ENCODE assay signal across 20 cellular contexts in genomic region chr1:64608651-64609048, GRCh38.
DNase-seq lines count a peak whose midpoint lies in the region; ATAC-seq and TF ChIP-seq lines count a peak whose summit lies in the region.
"Had no signal": no experiment of that assay in that cellular context is flagged by ENCODE, and none has a peak within 500 bp of the region (broad histone marks: within the 10 kb centered on the region; RNA-seq: fewer than 3 reads in every experiment).

No MANE protein-coding gene starts in this region.

- no peak overlapping the region for H3K27ac ChIP-seq in HEK293 (ENCODE audit: extremely low read depth, low read depth, low read length)
- peak overlapping the region; percentile 16 for H3K27ac ChIP-seq in hepatocyte
- H3K27ac ChIP-seq in lower lobe of right lung, result no peak overlapping the region
- no peak overlapping the region for H3K27ac ChIP-seq in upper lobe of right lung
- H3K27ac ChIP-seq: 22Rv1; A549; BLaER1 treated with 17β-estradiol and CSF1 and Interleukin-3, amounts not matched to agents 10 nM and 100 nM; C4-2B had no signal

- no peaks in the 10 kb centered on the region for H3K4me1 ChIP-seq in HEK293 (ENCODE audit: control insufficient read depth, insufficient read depth, low read length)
- peaks cover 5% of the 10 kb centered on the region for H3K4me1 ChIP-seq in hepatocyte (ENCODE audit: insufficient read depth)
- H3K4me1 ChIP-seq in lower lobe of right lung, result peaks cover 4% of the 10 kb centered on the region
- peaks cover 4% of the 10 kb centered on the region for H3K4me1 ChIP-seq in upper lobe of right lung
- H3K4me1 ChIP-seq: A549; BLaER1 treated with 17β-estradiol and CSF1 and Interleukin-3, amounts not matched to agents 10 nM and 100 nM; Caco-2 had no signal

- H4K20me1 ChIP-seq in hepatocyte (ENCODE audit: insufficient read depth, poor library complexity, severe bottlenecking), result peaks cover 4% of the 10 kb centered on the region
- H4K20me1 ChIP-seq: BLaER1 treated with 17β-estradiol and CSF1 and Interleukin-3, amounts not matched to agents 10 nM and 100 nM had no signal

- H3K9me3 ChIP-seq in HEK293 (ENCODE audit: control insufficient read depth, insufficient read depth, low read depth, low read length) (no peaks in the 10 kb centered on the region), hepatocyte (ENCODE audit: low read depth) (no peaks in the 10 kb centered on the region), lower lobe of right lung (peaks cover 11% of the 10 kb centered on the region), upper lobe of right lung (no peaks in the 10 kb centered on the region), MG63 (0 out of 2 replicates have a peak, but pooled peaks cover 2% of the 10 kb centered on the region)

- POLR2A ChIA-PET in HEK293 (lab: Yijun Ruan, JAX), result no interaction called here

- peaks cover 28% of the 10 kb centered on the region for H3K79me2 ChIP-seq in hepatocyte

- peaks cover 0 to 30% of the 10 kb centered on the region in 2 experiments for H3K36me3 ChIP-seq in HEK293 (ENCODE audit: control insufficient read depth in 2 of 2, insufficient read depth in 1 of 2, low read length in 2 of 2)
- H3K36me3 ChIP-seq in hepatocyte (replicated peaks; ENCODE audit: insufficient read depth, low read depth), result no peaks in the 10 kb centered on the region
- H3K36me3 ChIP-seq in lower lobe of right lung, result no peaks in the 10 kb centered on the region
- no peaks in the 10 kb centered on the region for H3K36me3 ChIP-seq in upper lobe of right lung
- no peaks in the 10 kb centered on the region for H3K36me3 ChIP-seq in MG63

- DNase-seq in hepatocyte (ENCODE audit: low spot score), result no peak
- DNase-seq in lower lobe of right lung, result no peak
- no peak for DNase-seq in upper lobe of right lung
- no peak for DNase-seq in GM13977 (ENCODE audit: low spot score)
- no peak for DNase-seq in DMS79 treated with DMSO at 0.1 percent for 48 hours (lab: John Stamatoyannopoulos, UW)
- no peak for DNase-seq in MG63
- DNase-seq: AML-193; Calu3; CD4-positive, alpha-beta T cell; CD8-positive, alpha-beta T cell; DND-41; EL; GDM1 had no signal

- in situ Hi-C loops in GM13977 (cut with MboI; ENCODE audit: low pct_unique_long_range_greater_than_20kb, low sequenced_read_pairs, unreplicated experiment), result no loop called here

- no peaks in the 10 kb centered on the region for H3K9me2 ChIP-seq in hepatocyte (replicated peaks; ENCODE audit: insufficient read depth)

- TF ChIP-seq CTCF in HEK293 (tag by site-specific recombination; IDR thresholded peaks at IDR 0.05) (no peak), hepatocyte (IDR thresholded peaks at IDR 0.05; ENCODE audit: poor library complexity) (no peak), lower lobe of right lung (IDR thresholded peaks at IDR 0.05) (no peak), upper lobe of right lung (IDR thresholded peaks at IDR 0.05) (no peak), GM13977 (IDR thresholded peaks at IDR 0.05; ENCODE audit: extremely low read depth, insufficient read depth, missing control alignments) (no peak)

- no peak overlapping the region for H3K4me2 ChIP-seq in hepatocyte
- H3K4me2 ChIP-seq: A549; BLaER1 treated with 17β-estradiol and CSF1 and Interleukin-3, amounts not matched to agents 10 nM and 100 nM had no signal

- H3K27me3 ChIP-seq in hepatocyte, result no peaks in the 10 kb centered on the region
- no peaks in the 10 kb centered on the region for H3K27me3 ChIP-seq in lower lobe of right lung (ENCODE audit: low read depth)
- no peaks in the 10 kb centered on the region for H3K27me3 ChIP-seq in upper lobe of right lung
- no peaks in the 10 kb centered on the region for H3K27me3 ChIP-seq in MG63
- H3K27me3 ChIP-seq: BLaER1 treated with 17β-estradiol and CSF1 and Interleukin-3, amounts not matched to agents 10 nM and 100 nM had no signal

- ATAC-seq in lower lobe of right lung, result peak; percentile 64 to 80
- ATAC-seq in upper lobe of right lung, result peak; percentile 62
- ATAC-seq: A549; CD8-positive, alpha-beta T cell; GM12878 had no signal

- intact Hi-C loops in lower lobe of right lung (cut with DNase I) (no loop called here), upper lobe of right lung (cut with DNase I) (no loop called here)

- no peak overlapping the region for H2AFZ ChIP-seq in hepatocyte

- 83% methylated on average over 6 of the region's 6 CpGs for WGBS in hepatocyte (ENCODE audit: low lambda C conversion rate, missing lambda C conversion rate)

- no peak overlapping the region for H3K4me3 ChIP-seq in HEK293 (ENCODE audit: low read depth, low read length)
- H3K4me3 ChIP-seq in hepatocyte, result no peak overlapping the region
- H3K4me3 ChIP-seq in lower lobe of right lung, result no peak overlapping the region
- no peak overlapping the region for H3K4me3 ChIP-seq in upper lobe of right lung
- H3K4me3 ChIP-seq in MG63, result no peak overlapping the region
- H3K4me3 ChIP-seq: A549; BLaER1 treated with 17β-estradiol and CSF1 and Interleukin-3, amounts not matched to agents 10 nM and 100 nM; GM12878 had no signal

- CTCF ChIA-PET in HEK293 (lab: Yijun Ruan, JAX), result no interaction called here

TF ChIP-seq in HEK293, 187 proteins besides CTCF, POLR2A, EP300 and RAD21:
- no peak for TF ChIP-seq ZNF792 (tag by site-specific recombination; IDR thresholded peaks at IDR 0.05)
- TF ChIP-seq ZNF148 (tag by site-specific recombination; IDR thresholded peaks at IDR 0.05; ENCODE audit: borderline replicate concordance), result no peak
- TF ChIP-seq, protein P1, sequence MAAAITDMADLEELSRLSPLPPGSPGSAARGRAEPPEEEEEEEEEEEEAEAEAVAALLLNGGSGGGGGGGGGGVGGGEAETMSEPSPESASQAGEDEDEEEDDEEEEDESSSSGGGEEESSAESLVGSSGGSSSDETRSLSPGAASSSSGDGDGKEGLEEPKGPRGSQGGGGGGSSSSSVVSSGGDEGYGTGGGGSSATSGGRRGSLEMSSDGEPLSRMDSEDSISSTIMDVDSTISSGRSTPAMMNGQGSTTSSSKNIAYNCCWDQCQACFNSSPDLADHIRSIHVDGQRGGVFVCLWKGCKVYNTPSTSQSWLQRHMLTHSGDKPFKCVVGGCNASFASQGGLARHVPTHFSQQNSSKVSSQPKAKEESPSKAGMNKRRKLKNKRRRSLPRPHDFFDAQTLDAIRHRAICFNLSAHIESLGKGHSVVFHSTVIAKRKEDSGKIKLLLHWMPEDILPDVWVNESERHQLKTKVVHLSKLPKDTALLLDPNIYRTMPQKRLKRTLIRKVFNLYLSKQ (tag by site-specific recombination; IDR thresholded peaks at IDR 0.05; ENCODE audit: borderline replicate concordance), result no peak
- TF ChIP-seq, protein P2, sequence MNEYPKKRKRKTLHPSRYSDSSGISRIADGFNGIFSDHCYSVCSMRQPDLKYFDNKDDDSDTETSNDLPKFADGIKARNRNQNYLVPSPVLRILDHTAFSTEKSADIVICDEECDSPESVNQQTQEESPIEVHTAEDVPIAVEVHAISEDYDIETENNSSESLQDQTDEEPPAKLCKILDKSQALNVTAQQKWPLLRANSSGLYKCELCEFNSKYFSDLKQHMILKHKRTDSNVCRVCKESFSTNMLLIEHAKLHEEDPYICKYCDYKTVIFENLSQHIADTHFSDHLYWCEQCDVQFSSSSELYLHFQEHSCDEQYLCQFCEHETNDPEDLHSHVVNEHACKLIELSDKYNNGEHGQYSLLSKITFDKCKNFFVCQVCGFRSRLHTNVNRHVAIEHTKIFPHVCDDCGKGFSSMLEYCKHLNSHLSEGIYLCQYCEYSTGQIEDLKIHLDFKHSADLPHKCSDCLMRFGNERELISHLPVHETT (tag by site-specific recombination; IDR thresholded peaks at IDR 0.05), result no peak
- TF ChIP-seq PRDM1 (tag by site-specific recombination; IDR thresholded peaks at IDR 0.05), result 0 out of 2 replicates have a peak, but pooled peaks have one; percentile 36
- no peak for TF ChIP-seq ZNF404 (tag by site-specific recombination; IDR thresholded peaks at IDR 0.05)
- TF ChIP-seq ZNF292 (tag by site-specific recombination; IDR thresholded peaks at IDR 0.05; ENCODE audit: borderline replicate concordance, low read depth), result no peak
